Comparison of ENCODE assay signal across 8 cellular contexts in genomic region chr3:12663311-12663935, GRCh38. TPM values are rescaled to one million over a fixed set of nuclear protein-coding genes. Genes with fewer than 3 reads are reported as not detected.
DNase-seq lines count a peak whose midpoint lies in the region; ATAC-seq, FAIRE-seq and TF ChIP-seq lines count a peak whose summit lies in the region.

No MANE protein-coding gene starts in this region.

- H3K36me3 Mint-ChIP-seq in IgD-negative memory B cell (peaks cover 7% of the 10 kb centered on the region), neural progenitor cell (no peaks in the 10 kb centered on the region)
- H3K36me3 Mint-ChIP-seq in activated T-helper 1 cell treated with anti-CD3 and anti-CD28 coated beads, Interleukin-12 subunit alpha, Interleukin-12 subunit beta, Interleukin-2, Interleukin-4 antibody, amounts not matched to agents 30 ng/mL and 10 ng/mL and 1 ng/mL, durations not matched to agents 14 hours and 24 hours and 36 hours (ENCODE audit: low read depth) = peaks cover 5% of the 10 kb centered on the region

- H3K27ac Mint-ChIP-seq in IgD-negative memory B cell (peak overlapping the region; percentile 95 to 99 (median 98)), neural progenitor cell (peak overlapping the region; percentile 99)
- H3K27ac Mint-ChIP-seq in activated T-helper 1 cell treated with anti-CD3 and anti-CD28 coated beads, Interleukin-12 subunit alpha, Interleukin-12 subunit beta, Interleukin-2, Interleukin-4 antibody, amounts not matched to agents 30 ng/mL and 10 ng/mL and 1 ng/mL, durations not matched to agents 14 hours and 24 hours and 36 hours = peak overlapping the region; percentile 99

- H2AFZ ChIP-seq in neural progenitor cell (replicated peaks) = peak overlapping the region; percentile 94

- intact Hi-C loops in activated T-helper 1 cell treated with anti-CD3 and anti-CD28 coated beads, Interleukin-12 subunit alpha, Interleukin-12 subunit beta, Interleukin-2, Interleukin-4 antibody, amounts not matched to agents 30 ng/mL and 10 ng/mL and 1 ng/mL, durations not matched to agents 14 hours and 24 hours and 36 hours (cut with micrococcal nuclease) = loop anchor here (2.0 to 10.0 kb wide), 9 partner anchors 36 to 1461 kb away; partner anchors contain the start of genes CHCHD4, TAMM41 and TMEM43
- intact Hi-C loops in upper lobe of right lung (cut with DNase I) = no loop called here

- peak overlapping the region; percentile 98 for H3K9ac ChIP-seq in neural progenitor cell

- H3K79me2 ChIP-seq in neural progenitor cell (ENCODE audit: low read depth) = peaks cover 55% of the 10 kb centered on the region

- H3K36me3 ChIP-seq in neural progenitor cell (no peaks in the 10 kb centered on the region), upper lobe of right lung (no peaks in the 10 kb centered on the region)

- no peak for TF ChIP-seq CTCF in foreskin keratinocyte (conservative IDR thresholded peaks at IDR 0.05)
- TF ChIP-seq CTCF in neural progenitor cell (IDR thresholded peaks at IDR 0.05) = no peak
- TF ChIP-seq CTCF in upper lobe of right lung (IDR thresholded peaks at IDR 0.05) = no peak

- H3K4me1 Mint-ChIP-seq in IgD-negative memory B cell = peaks cover 24 to 33% (median 29%) of the 10 kb centered on the region in 3 donors
- peaks cover 36% of the 10 kb centered on the region for H3K4me1 Mint-ChIP-seq in activated T-helper 1 cell treated with anti-CD3 and anti-CD28 coated beads, Interleukin-12 subunit alpha, Interleukin-12 subunit beta, Interleukin-2, Interleukin-4 antibody, amounts not matched to agents 30 ng/mL and 10 ng/mL and 1 ng/mL, durations not matched to agents 14 hours and 24 hours and 36 hours (ENCODE audit: low read depth)
- peaks cover 30% of the 10 kb centered on the region for H3K4me1 Mint-ChIP-seq in neural progenitor cell

- H3K9me3 Mint-ChIP-seq in IgD-negative memory B cell = no peaks in the 10 kb centered on the region
- no peaks in the 10 kb centered on the region for H3K9me3 Mint-ChIP-seq in activated T-helper 1 cell treated with anti-CD3 and anti-CD28 coated beads, Interleukin-12 subunit alpha, Interleukin-12 subunit beta, Interleukin-2, Interleukin-4 antibody, amounts not matched to agents 30 ng/mL and 10 ng/mL and 1 ng/mL, durations not matched to agents 14 hours and 24 hours and 36 hours
- no peaks in the 10 kb centered on the region for H3K9me3 Mint-ChIP-seq in neural progenitor cell

- H3K27me3 Mint-ChIP-seq in IgD-negative memory B cell = no peaks in the 10 kb centered on the region
- H3K27me3 Mint-ChIP-seq in activated T-helper 1 cell treated with anti-CD3 and anti-CD28 coated beads, Interleukin-12 subunit alpha, Interleukin-12 subunit beta, Interleukin-2, Interleukin-4 antibody, amounts not matched to agents 30 ng/mL and 10 ng/mL and 1 ng/mL, durations not matched to agents 14 hours and 24 hours and 36 hours (ENCODE audit: insufficient read depth) = no peaks in the 10 kb centered on the region
- peaks cover 4% of the 10 kb centered on the region for H3K27me3 Mint-ChIP-seq in neural progenitor cell (ENCODE audit: insufficient read depth, low read depth)

- peaks cover 10% of the 10 kb centered on the region for H3F3A ChIP-seq in neural progenitor cell (ENCODE audit: low read depth)

- peak; percentile 45 for ATAC-seq in GM21528 (IDR thresholded peaks at IDR 0.05; ENCODE audit: low FRiP score, unreplicated experiment)
- ATAC-seq in foreskin keratinocyte = peak; percentile 52
- ATAC-seq in upper lobe of right lung = peak; percentile 71

- peak overlapping the region; percentile 80 for H3K4me2 ChIP-seq in neural progenitor cell

- FAIRE-seq in HTR-8/SVneo (lab: Jason Lieb, UNC) = no peak

- peak; percentile 59 for DNase-seq in GM03348 (ENCODE audit: low spot score)
- peak; percentile 6 for DNase-seq in activated T-helper 1 cell treated with anti-CD3 and anti-CD28 coated beads, Interleukin-12 subunit alpha, Interleukin-12 subunit beta, Interleukin-2, Interleukin-4 antibody, amounts not matched to agents 30 ng/mL and 10 ng/mL and 1 ng/mL, durations not matched to agents 14 hours and 24 hours and 36 hours (ENCODE audit: low spot score)
- no peak for DNase-seq in foreskin keratinocyte
- DNase-seq in neural progenitor cell (ENCODE audit: low spot score) = no peak
- DNase-seq in upper lobe of right lung = no peak
- DNase-seq in HTR-8/SVneo (ENCODE audit: insufficient read length, low spot score) = no peak

- H3K4me3 ChIP-seq in neural progenitor cell = peak overlapping the region; percentile 90
- H3K4me3 ChIP-seq in upper lobe of right lung = peak overlapping the region; percentile 86

- H3K9me3 ChIP-seq in neural progenitor cell (ENCODE audit: low read depth) (no peaks in the 10 kb centered on the region), upper lobe of right lung (no peaks in the 10 kb centered on the region)

- H3K4me1 ChIP-seq in foreskin keratinocyte (peaks cover 14% of the 10 kb centered on the region), neural progenitor cell (peaks cover 7% of the 10 kb centered on the region), upper lobe of right lung (peaks cover 42% of the 10 kb centered on the region)

- peak overlapping the region; percentile 96 to 100 (median 98) for H3K4me3 Mint-ChIP-seq in IgD-negative memory B cell
- H3K4me3 Mint-ChIP-seq in activated T-helper 1 cell treated with anti-CD3 and anti-CD28 coated beads, Interleukin-12 subunit alpha, Interleukin-12 subunit beta, Interleukin-2, Interleukin-4 antibody, amounts not matched to agents 30 ng/mL and 10 ng/mL and 1 ng/mL, durations not matched to agents 14 hours and 24 hours and 36 hours = peak overlapping the region; percentile 86
- peak overlapping the region; percentile 90 for H3K4me3 Mint-ChIP-seq in neural progenitor cell

- H3K27me3 ChIP-seq in foreskin keratinocyte = no peaks in the 10 kb centered on the region
- no peaks in the 10 kb centered on the region for H3K27me3 ChIP-seq in neural progenitor cell
- H3K27me3 ChIP-seq in upper lobe of right lung = no peaks in the 10 kb centered on the region

- H3K27ac ChIP-seq in foreskin keratinocyte (peak overlapping the region; percentile 84), neural progenitor cell (peak overlapping the region; percentile 98), upper lobe of right lung (peak overlapping the region; percentile 99)

- H4K20me1 ChIP-seq in neural progenitor cell (ENCODE audit: low read depth) = peaks cover 29% of the 10 kb centered on the region

RNA-seq across cellular contexts. Expression of gene RAF1, which starts 0.5 kb away (rescaled TPM):
- polyA plus RNA-seq in IgD-negative memory B cell (56.0 TPM), foreskin keratinocyte (34.5 and 39.1 TPM in 2 replicates)
- total RNA-seq in activated T-helper 1 cell treated with anti-CD3 and anti-CD28 coated beads, Interleukin-12 subunit alpha, Interleukin-12 subunit beta, Interleukin-2, Interleukin-4 antibody, amounts not matched to agents 30 ng/mL and 10 ng/mL and 1 ng/mL, durations not matched to agents 14 hours and 24 hours and 36 hours = 91.0 and 91.6 TPM in 2 replicates
- total RNA-seq in foreskin keratinocyte (67.3 and 70.7 TPM in 2 replicates), neural progenitor cell (ENCODE audit: low replicate concordance) (115 and 130 TPM in 2 replicates), upper lobe of right lung (91.6 TPM)

Comparison
In these comparisons a context has a peak if more than half of its experiments do, and no peak if none do; other contexts are left out.
1. DNase-seq: peak in GM03348 (single experiment) and activated T-helper 1 cell treated with anti-CD3 and anti-CD28 coated beads, Interleukin-12 subunit alpha, Interleukin-12 subunit beta, Interleukin-2, Interleukin-4 antibody, amounts not matched to agents 30 ng/mL and 10 ng/mL and 1 ng/mL, durations not matched to agents 14 hours and 24 hours and 36 hours (single experiment); none in foreskin keratinocyte (0 of 2), neural progenitor cell (single experiment), upper lobe of right lung (single experiment) and HTR-8/SVneo (single experiment).
2. Peak in every context shown above with its lines, with median percentiles within 50 percentile points of each other: ATAC-seq, H3K27ac Mint-ChIP-seq, H3K4me3 Mint-ChIP-seq and H3K27ac ChIP-seq.